Comparison of ENCODE assay signal across 8 cellular contexts in the genomic region with DNA sequence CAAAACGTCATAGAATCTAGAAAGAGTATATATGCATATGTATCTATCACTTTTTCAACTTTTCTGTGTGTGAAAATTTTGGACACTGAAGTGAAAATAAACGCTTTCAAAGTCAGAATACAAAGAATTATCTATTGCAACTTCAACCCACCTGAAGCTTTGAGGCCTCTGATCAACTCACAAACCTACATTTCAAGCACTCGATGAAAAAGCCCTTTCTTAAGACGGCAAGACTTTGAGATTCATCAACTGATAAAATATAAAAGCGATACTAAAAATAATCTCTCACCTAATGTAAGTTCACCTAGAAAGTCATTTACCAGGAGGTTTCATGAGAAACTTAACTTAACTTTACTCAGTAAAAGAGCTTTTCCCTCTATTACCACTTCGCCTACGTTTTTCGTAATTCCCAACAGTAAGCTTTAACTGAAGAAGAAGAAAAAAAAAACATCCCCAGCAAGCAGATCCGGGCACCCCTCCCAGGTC. TPM values are rescaled to one million over a fixed set of nuclear protein-coding genes. Genes with fewer than 3 reads are reported as not detected.
DNase-seq lines count a peak whose midpoint lies in the region; ATAC-seq and TF ChIP-seq lines count a peak whose summit lies in the region.

No MANE protein-coding gene starts in this region.

- peak overlapping the region; percentile 98 for H3K4me3 Mint-ChIP-seq in natural killer cell

- ATAC-seq in natural killer cell (no peak), GM19397 (IDR thresholded peaks at IDR 0.05; ENCODE audit: unreplicated experiment) (no peak), GM21723 (IDR thresholded peaks at IDR 0.05; ENCODE audit: unreplicated experiment) (no peak)

- peak in 2 of 56 donors; percentile 6 to 7 for TF ChIP-seq CTCF in dorsolateral prefrontal cortex (IDR thresholded peaks at IDR 0.05 in 54 of 56, conservative IDR thresholded peaks at IDR 0.05 in 2 of 56; ENCODE audit: low read depth in 1 of 56, partially characterized antibody in 56 of 56)
- TF ChIP-seq CTCF in natural killer cell (IDR thresholded peaks at IDR 0.05), result no peak

- no peaks in the 10 kb centered on the region for H3K36me3 Mint-ChIP-seq in natural killer cell

- H3K27me3 Mint-ChIP-seq in natural killer cell (ENCODE audit: low read depth in 2 of 2), result peaks cover 0 to 3% of the 10 kb centered on the region in 2 donors

- peaks cover 44 to 46% of the 10 kb centered on the region in 2 donors for H3K4me1 Mint-ChIP-seq in natural killer cell

- peak; percentile 22 for DNase-seq in EL
- peak; percentile 52 for DNase-seq in NCI-H69 (lab: John Stamatoyannopoulos, UW)
- DNase-seq in dorsolateral prefrontal cortex, result no peak
- DNase-seq in natural killer cell, result no peak
- DNase-seq in NCI-H1092 treated with DMSO at 0.1 percent for 48 hours (lab: John Stamatoyannopoulos, UW), result no peak
- DNase-seq in stimulated activated CD8-positive, alpha-beta memory T cell treated with anti-CD3 and anti-CD28 coated beads, Interleukin-4, amount 100 ng/mL, for 48 hours, result no peak

- H3K27me3 ChIP-seq in dorsolateral prefrontal cortex, result no peaks in the 10 kb centered on the region

- H3K4me3 ChIP-seq in dorsolateral prefrontal cortex, result peak overlapping the region; percentile 64 to 99 (median 94)

- H3K27ac Mint-ChIP-seq in natural killer cell, result peak overlapping the region; percentile 98

- no peaks in the 10 kb centered on the region for H3K9me3 Mint-ChIP-seq in natural killer cell

- intact Hi-C loops in dorsolateral prefrontal cortex (cut with DNase I) (loop anchor here (5.0 to 10.0 kb wide), 4 partner anchors 58 to 348 kb away; a partner anchor contains a TSS), natural killer cell (cut with micrococcal nuclease) (no loop called here)

- peak overlapping the region; percentile 93 to 100 (median 99) for H3K27ac ChIP-seq in dorsolateral prefrontal cortex

RNA-seq across cellular contexts. Expression of a gene that starts 1.2 kb away (rescaled TPM):
- total RNA-seq in dorsolateral prefrontal cortex (10 to 100 TPM; 44.5 to 71.5 (median 53.5) TPM), natural killer cell (10 to 100 TPM; 67.6 to 70.6 (median 69.3) TPM)

Comparison
In these comparisons a context has a peak if more than half of its experiments do, and no peak if none do; other contexts are left out.
1. DNase-seq: peak in EL (single experiment) and NCI-H69 (single experiment); none in dorsolateral prefrontal cortex (0 of 10), natural killer cell (single experiment), NCI-H1092 treated with DMSO at 0.1 percent for 48 hours (single experiment) and stimulated activated CD8-positive, alpha-beta memory T cell treated with anti-CD3 and anti-CD28 coated beads, Interleukin-4, amount 100 ng/mL, for 48 hours (single experiment).